ENCODE assay signal across 15 cellular contexts in genomic region chr11:19886498-19886897, GRCh38.
A peak's percentile ranks its signal among the peaks of the same experiment; 100 is the strongest.
DNase-seq lines count a peak whose midpoint lies in the region; ATAC-seq and TF ChIP-seq lines count a peak whose summit lies in the region.
"Had no signal": no experiment of that assay in that cellular context is flagged by ENCODE, and none has a peak within 500 bp of the region (broad histone marks: within the 10 kb centered on the region; RNA-seq: fewer than 3 reads in every experiment).

No MANE protein-coding gene starts in this region.

- peak; percentile 14 for DNase-seq in islet precursor cell
- no peak for DNase-seq in neuronal stem cell (ENCODE audit: low spot score)
- no peak for DNase-seq in activated CD8-positive, alpha-beta memory T cell treated with anti-CD3 and anti-CD28 coated beads for 24 hours
- DNase-seq in HT-29 (ENCODE audit: low spot score) = no peak
- DNase-seq: C1 segment of cervical spinal cord; Calu3; CD4-positive, alpha-beta memory T cell; COR-L47; DMS53; DMS79 treated with DMSO at 0.1 percent for 48 hours; GOT3; HFFc6 had no signal

- no peak overlapping the region for H2BK5ac ChIP-seq in neuronal stem cell (ENCODE audit: low read length)

- H4K91ac ChIP-seq in neuronal stem cell (ENCODE audit: low read depth, low read length, poor library complexity) = no peak overlapping the region

- no peaks in the 10 kb centered on the region for H3K9me3 ChIP-seq in neuronal stem cell (replicated peaks in 1 of 2; ENCODE audit: control insufficient read depth in 2 of 2, insufficient read depth in 1 of 2, low read depth in 1 of 2, low read length in 2 of 2)
- H3K9me3 ChIP-seq: HAP-1 had no signal

- H3K9ac ChIP-seq in neuronal stem cell (ENCODE audit: low read depth, low read length, poor library complexity) = no peak overlapping the region

- no peak overlapping the region for H3K4ac ChIP-seq in neuronal stem cell (ENCODE audit: low read length)

- H3K4me3 ChIP-seq in neuronal stem cell (ENCODE audit: low read length in 2 of 2) = no peak overlapping the region
- H3K4me3 ChIP-seq: HAP-1 had no signal

- H2BK15ac ChIP-seq in neuronal stem cell (ENCODE audit: low read length) = no peak overlapping the region

- H3K4me2 ChIP-seq in neuronal stem cell (ENCODE audit: insufficient read depth, low read length, poor library complexity, severe bottlenecking) = no peak overlapping the region

- no peak overlapping the region for H3K14ac ChIP-seq in neuronal stem cell (ENCODE audit: low read length)

- H2AK5ac ChIP-seq in neuronal stem cell (ENCODE audit: low read depth, low read length) = no peak overlapping the region

- H3K27ac ChIP-seq in neuronal stem cell (replicated peaks; ENCODE audit: low read length) = no peak overlapping the region

- WGBS in neuronal stem cell (ENCODE audit: extremely low coverage in 2 of 2, insufficient read length in 2 of 2, insufficient replicate concordance in 1 of 2), 2 donors = no CpG with 5 or more reads among the region's 3 CpGs

- no peaks in the 10 kb centered on the region for H3K27me3 ChIP-seq in neuronal stem cell (ENCODE audit: control insufficient read depth in 3 of 3, insufficient read depth in 3 of 3, low read depth in 1 of 3, low read length in 3 of 3)

- no peak overlapping the region for H2AFZ ChIP-seq in neuronal stem cell (ENCODE audit: low read length)

- H3K36me3 ChIP-seq in neuronal stem cell (replicated peaks in 1 of 2; ENCODE audit: control insufficient read depth in 2 of 2, insufficient read depth in 2 of 2, low read length in 2 of 2) = peaks cover 0 to 34% of the 10 kb centered on the region in 2 donors
- H3K36me3 ChIP-seq: HAP-1 had no signal

- no peak overlapping the region for H3K23ac ChIP-seq in neuronal stem cell (ENCODE audit: low read depth, low read length, poor library complexity)

- H2BK120ac ChIP-seq in neuronal stem cell (ENCODE audit: low read depth, low read length) = no peak overlapping the region

- peak overlapping the region; percentile 39 for H3K18ac ChIP-seq in neuronal stem cell (ENCODE audit: low read length)

- H3K79me1 ChIP-seq in neuronal stem cell (ENCODE audit: low read depth, low read length) = no peaks in the 10 kb centered on the region

- no peak overlapping the region for H2BK12ac ChIP-seq in neuronal stem cell (ENCODE audit: low read length)

- H4K8ac ChIP-seq in neuronal stem cell (ENCODE audit: low read depth, low read length) = no peak overlapping the region

- ATAC-seq in SK-N-SH treated with all-trans-retinoic acid at 6 μM for 48 hours = no peak
- no peak for ATAC-seq in HG02588 (IDR thresholded peaks at IDR 0.05; ENCODE audit: unreplicated experiment)

- H3K4me1 ChIP-seq in neuronal stem cell (ENCODE audit: control insufficient read depth in 2 of 2, insufficient read depth in 1 of 2, low read depth in 1 of 2, low read length in 2 of 2) = peaks cover 2 to 8% of the 10 kb centered on the region in 2 donors
- H3K4me1 ChIP-seq: HAP-1 had no signal

TF ChIP-seq in SK-N-SH treated with all-trans-retinoic acid at 6 μM for 48 hours, 23 proteins besides CTCF, POLR2A, EP300 and RAD21:
- TF ChIP-seq ZNF565 (CRISPR knock-in tag; conservative IDR thresholded peaks at IDR 0.05; ENCODE audit: low read depth) (no peak), TCF4 (CRISPR knock-in tag; IDR thresholded peaks at IDR 0.05; ENCODE audit: borderline replicate concordance) (peak; percentile 43; the same call in 1 of the 2 replicates)
